Comparison of ENCODE assay signal across 32 cellular contexts in genomic region chr12:102978316-102978715, GRCh38. TPM values are rescaled to one million over a fixed set of nuclear protein-coding genes. Genes with fewer than 3 reads are reported as not detected.
"Had no signal": no experiment of that assay in that cellular context is flagged by ENCODE, and none has a peak within 500 bp of the region (broad histone marks: within the 10 kb centered on the region; RNA-seq: fewer than 3 reads in every experiment).

No MANE protein-coding gene starts in this region.

- H3K27me3 ChIP-seq: adrenal gland, brain microvascular endothelial cell, SJCRH30 had no signal

- H3K4me3 ChIP-seq: adrenal gland, SJCRH30 had no signal

- H3K27ac ChIP-seq: adrenal gland, brain microvascular endothelial cell, SJCRH30 had no signal

- H3K36me3 Mint-ChIP-seq: activated CD4-positive, alpha-beta memory T cell treated with anti-CD3 and anti-CD28 coated beads for 36 hours; activated naive CD4-positive, alpha-beta T cell treated with anti-CD3 and anti-CD28 coated beads, Interleukin-2, amount 50 U/mL, for 72 hours had no signal

- ATAC-seq: activated naive CD4-positive, alpha-beta T cell treated with anti-CD3 and anti-CD28 coated beads, Interleukin-2, amount 50 U/mL, for 72 hours; activated T-cell treated with anti-CD3 and anti-CD28 coated beads, Interleukin-2, amount 50 U/mL, for 4 hours; Panc1 had no signal

- H3K9me3 Mint-ChIP-seq: activated CD4-positive, alpha-beta memory T cell treated with anti-CD3 and anti-CD28 coated beads for 36 hours; activated naive CD4-positive, alpha-beta T cell treated with anti-CD3 and anti-CD28 coated beads for 36 hours; activated T-helper 1 cell treated with anti-CD3 and anti-CD28 coated beads, Interleukin-12 subunit alpha, Interleukin-12 subunit beta, Interleukin-2, Interleukin-4 antibody, amounts not matched to agents 30 ng/mL and 10 ng/mL and 1 ng/mL, durations not matched to agents 14 hours and 24 hours and 36 hours; T-helper 1 cell treated with Interleukin-12 subunit alpha and Interleukin-12 subunit beta and Interleukin-4 antibody, amounts not matched to agents 30 μg/mL and 1 μg/mL, for 36 hours; T-helper 2 cell treated with Interferon-gamma antibody and Interleukin-4, amounts not matched to agents 5 μg/mL and 100 μg/mL, for 36 hours had no signal

- H3K4me3 Mint-ChIP-seq: activated CD4-positive, alpha-beta memory T cell treated with anti-CD3 and anti-CD28 coated beads for 36 hours; activated naive CD4-positive, alpha-beta T cell treated with anti-CD3 and anti-CD28 coated beads for 36 hours; activated T-cell treated with anti-CD3 and anti-CD28 coated beads, Interleukin-2, amount 50 U/mL, for 4 hours; activated T-helper 1 cell treated with anti-CD3 and anti-CD28 coated beads, Interleukin-12 subunit alpha, Interleukin-12 subunit beta, Interleukin-2, Interleukin-4 antibody, amounts not matched to agents 30 ng/mL and 10 ng/mL and 1 ng/mL, durations not matched to agents 14 hours and 24 hours and 36 hours; T-helper 1 cell treated with Interleukin-12 subunit alpha and Interleukin-12 subunit beta and Interleukin-4 antibody, amounts not matched to agents 30 μg/mL and 1 μg/mL, for 36 hours; T-helper 2 cell treated with Interferon-gamma antibody and Interleukin-4, amounts not matched to agents 5 μg/mL and 100 μg/mL, for 36 hours had no signal

- H3K9me3 ChIP-seq: adrenal gland, SJCRH30 had no signal

- H3K9ac ChIP-seq: SK-N-SH had no signal

- H3K27ac Mint-ChIP-seq: activated CD4-positive, alpha-beta memory T cell treated with anti-CD3 and anti-CD28 coated beads for 36 hours; activated naive CD4-positive, alpha-beta T cell treated with anti-CD3 and anti-CD28 coated beads for 36 hours; activated naive CD4-positive, alpha-beta T cell treated with anti-CD3 and anti-CD28 coated beads, Interleukin-2, amount 50 U/mL, for 72 hours; activated T-helper 1 cell treated with anti-CD3 and anti-CD28 coated beads, Interleukin-12 subunit alpha, Interleukin-12 subunit beta, Interleukin-2, Interleukin-4 antibody, amounts not matched to agents 30 ng/mL and 10 ng/mL and 1 ng/mL, durations not matched to agents 14 hours and 24 hours and 36 hours; T-helper 1 cell treated with Interleukin-12 subunit alpha and Interleukin-12 subunit beta and Interleukin-4 antibody, amounts not matched to agents 30 μg/mL and 1 μg/mL, for 36 hours; T-helper 2 cell treated with Interferon-gamma antibody and Interleukin-4, amounts not matched to agents 5 μg/mL and 100 μg/mL, for 36 hours had no signal

- H3K4me1 ChIP-seq: adrenal gland, SJCRH30 had no signal

- FAIRE-seq: astrocyte, TTC549 had no signal

- DNase-seq: activated CD4-positive, alpha-beta memory T cell treated with anti-CD3 and anti-CD28 coated beads for 36 hours; activated CD4-positive, alpha-beta T cell treated with anti-CD3 and anti-CD28 coated beads, Interleukin-2, amount 50 U/mL, for 1 hour; activated CD8-positive, alpha-beta memory T cell treated with anti-CD3 and anti-CD28 coated beads, Interleukin-2, amount 50 U/mL, for 4 hours; activated gamma-delta T cell treated with Interleukin-2 at 50 U/mL for 16 hours; activated naive CD4-positive, alpha-beta T cell treated with anti-CD3 and anti-CD28 coated beads for 36 hours; activated T-cell treated with anti-CD3 and anti-CD28 coated beads for 4 hours; activated T-cell treated with anti-CD3 and anti-CD28 coated beads, Interleukin-2, amount 50 U/mL, for 4 hours; adrenal gland; brain microvascular endothelial cell; central memory CD4-positive, alpha-beta T cell; Kasumi-1; KG1; MM.1S; MV-4-11; NCI-H1092; NCI-H187 treated with DMSO at 0.1 percent for 48 hours; NCI-H2081; NCI-H2171 treated with DMSO at 0.1 percent for 48 hours; NCI-H345; NCI-H524 treated with DMSO at 0.1 percent for 48 hours; SHP77; SJCRH30; SK-N-SH had no signal

- H3K36me3 ChIP-seq: adrenal gland, brain microvascular endothelial cell, SJCRH30 had no signal

- H3K4me2 ChIP-seq: SK-N-SH had no signal

RNA-seq across cellular contexts. Expression of gene ASCL1, which starts 20.8 kb away (rescaled TPM):
- total RNA-seq: activated CD4-positive, alpha-beta memory T cell treated with anti-CD3 and anti-CD28 coated beads for 36 hours; activated naive CD4-positive, alpha-beta T cell treated with anti-CD3 and anti-CD28 coated beads for 36 hours; activated T-cell treated with anti-CD3 and anti-CD28 coated beads, Interleukin-2, amount 50 U/mL, for 4 hours; astrocyte; NCI-H460; RPMI7951; SJCRH30 had no signal
